34 cellular contexts compared by ENCODE assay signal in the genomic region with DNA sequence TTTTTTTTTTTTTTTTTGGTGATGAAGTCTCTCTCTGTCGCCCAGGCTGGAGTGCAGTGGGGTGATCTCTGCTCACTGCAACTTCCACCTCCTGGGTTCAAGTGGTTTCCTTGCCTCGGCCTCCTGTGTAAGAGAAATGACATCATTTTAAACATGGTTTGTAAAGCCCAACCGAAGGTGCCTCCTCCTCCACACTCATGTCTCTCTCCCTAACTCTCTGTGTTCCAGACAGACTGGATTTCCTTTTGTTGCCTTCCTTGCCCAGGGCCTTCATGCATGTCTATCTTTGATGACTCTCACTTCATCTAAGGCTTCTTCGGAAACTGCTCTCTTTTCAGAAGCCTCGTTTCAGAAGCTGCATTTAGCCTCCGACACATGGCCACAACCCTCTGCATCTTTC.
DNase-seq lines count a peak whose midpoint lies in the region; ATAC-seq and TF ChIP-seq lines count a peak whose summit lies in the region.
"Had no signal": no experiment of that assay in that cellular context is flagged by ENCODE, and none has a peak within 500 bp of the region (broad histone marks: within the 10 kb centered on the region; RNA-seq: fewer than 3 reads in every experiment).

No MANE protein-coding gene starts in this region.

- H3K36me3 ChIP-seq in MM.1S (replicated peaks; ENCODE audit: insufficient read depth, low read length) = no peaks in the 10 kb centered on the region
- H3K36me3 ChIP-seq in ovary = no peaks in the 10 kb centered on the region
- H3K36me3 ChIP-seq: HAP-1, lower lobe of right lung, pancreas, Peyer's patch had no signal

- no peaks in the 10 kb centered on the region for H3K79me2 ChIP-seq in MM.1S (ENCODE audit: low read length)

- TF ChIP-seq EP300 in ovary (IDR thresholded peaks at IDR 0.05) = no peak

- H3K9me3 Mint-ChIP-seq in CD14-positive monocyte = peaks cover 0 to 3% (median 0%) of the 10 kb centered on the region in 7 donors
- H3K9me3 Mint-ChIP-seq in activated CD8-positive, alpha-beta T cell treated with anti-CD3 and anti-CD28 coated beads for 36 hours = no peaks in the 10 kb centered on the region
- H3K9me3 Mint-ChIP-seq: activated B cell treated with CpG ODN at 0.5 μM for 24 hours; activated naive CD8-positive, alpha-beta T cell treated with anti-CD3 and anti-CD28 coated beads, Interleukin-2, amount 50 U/mL, for 24 hours; activated T-cell treated with anti-CD3 and anti-CD28 coated beads, Interleukin-2, amount 50 U/mL, for 24 hours; natural killer cell; stimulated activated memory B cell treated with anti-CD40 and anti-IgM and Interleukin-4, amounts not matched to agents 10 μg/mL and 1 μg/mL and 100 μg/mL, for 72 hours had no signal

- H3K36me3 Mint-ChIP-seq in CD14-positive monocyte = peaks cover 0 to 6% of the 10 kb centered on the region in 2 donors
- no peaks in the 10 kb centered on the region for H3K36me3 Mint-ChIP-seq in activated CD8-positive, alpha-beta T cell treated with anti-CD3 and anti-CD28 coated beads for 36 hours (ENCODE audit: low read depth)
- H3K36me3 Mint-ChIP-seq: IgD-negative memory B cell; stimulated activated memory B cell treated with anti-CD40 and anti-IgM and Interleukin-4, amounts not matched to agents 10 μg/mL and 1 μg/mL and 100 μg/mL, for 72 hours had no signal

- H3K4me1 ChIP-seq in MM.1S (ENCODE audit: low read length) (peaks cover 46% of the 10 kb centered on the region), ovary (ENCODE audit: insufficient read depth) (no peaks in the 10 kb centered on the region)
- H3K4me1 ChIP-seq: HAP-1, pancreas, Peyer's patch had no signal

- H3K4me2 ChIP-seq in MM.1S (ENCODE audit: low read depth, low read length) = peak overlapping the region; percentile 22

- peak overlapping the region in 1 of 2 donors; percentile 73 for H3K4me3 Mint-ChIP-seq in CD14-positive monocyte
- no peak overlapping the region for H3K4me3 Mint-ChIP-seq in activated CD8-positive, alpha-beta T cell treated with anti-CD3 and anti-CD28 coated beads for 36 hours
- H3K4me3 Mint-ChIP-seq: activated B cell treated with CpG ODN at 0.5 μM for 24 hours; activated naive CD8-positive, alpha-beta T cell treated with anti-CD3 and anti-CD28 coated beads, Interleukin-2, amount 50 U/mL, for 24 hours; activated T-cell treated with anti-CD3 and anti-CD28 coated beads, Interleukin-2, amount 50 U/mL, for 24 hours; B cell; IgD-negative memory B cell; natural killer cell; stimulated activated memory B cell treated with anti-CD40 and anti-IgM and Interleukin-4, amounts not matched to agents 10 μg/mL and 1 μg/mL and 100 μg/mL, for 72 hours had no signal

- TF ChIP-seq CTCF in CD14-positive monocyte (IDR thresholded peaks at IDR 0.05) (no peak), MM.1S (IDR thresholded peaks at IDR 0.05; ENCODE audit: low read length) (no peak), ovary (IDR thresholded peaks at IDR 0.05) (no peak)
- TF ChIP-seq CTCF in activated CD8-positive, alpha-beta T cell treated with anti-CD3 and anti-CD28 coated beads for 36 hours (IDR thresholded peaks at IDR 0.05) = no peak

- no peak for DNase-seq in CD14-positive monocyte (ENCODE audit: low spot score)
- DNase-seq in MM.1S = no peak
- peak; percentile 40 for DNase-seq in SKM-1 (lab: John Stamatoyannopoulos, UW; ENCODE audit: unreplicated experiment)
- peak; percentile 24 for DNase-seq in islet precursor cell
- no peak for DNase-seq in DMS153 (lab: John Stamatoyannopoulos, UW)
- DNase-seq in activated CD8-positive, alpha-beta T cell treated with anti-CD3 and anti-CD28 coated beads for 36 hours = no peak
- no peak for DNase-seq in NCI-H187 treated with DMSO at 0.1 percent for 48 hours (lab: John Stamatoyannopoulos, UW)
- DNase-seq in ovary = no peak
- DNase-seq: activated B cell treated with CpG ODN at 0.5 μM for 24 hours; activated CD4-positive, alpha-beta T cell treated with anti-CD3 and anti-CD28 coated beads, Interleukin-2, amount 50 U/mL, for 1 hour; activated gamma-delta T cell; activated naive CD8-positive, alpha-beta T cell treated with anti-CD3 and anti-CD28 coated beads, Interleukin-2, amount 50 U/mL, for 24 hours; activated T-cell treated with anti-CD3 and anti-CD28 coated beads, Interleukin-2, amount 50 U/mL, for 24 hours; caudate nucleus; DMS 273 treated with DMSO at 0.1 percent for 48 hours; EL; lower lobe of right lung; natural killer cell; NCI-H1417; NCI-H2081; NCI-H345; NCI-H69; pancreas; Peyer's patch; retina; SIG-M5; SW 1271; trophoblast cell had no signal

- peak overlapping the region; percentile 56 to 85 (median 76) for H3K27ac Mint-ChIP-seq in CD14-positive monocyte
- no peak overlapping the region for H3K27ac Mint-ChIP-seq in activated CD8-positive, alpha-beta T cell treated with anti-CD3 and anti-CD28 coated beads for 36 hours
- H3K27ac Mint-ChIP-seq: activated B cell treated with CpG ODN at 0.5 μM for 24 hours; activated naive CD8-positive, alpha-beta T cell treated with anti-CD3 and anti-CD28 coated beads, Interleukin-2, amount 50 U/mL, for 24 hours; activated T-cell treated with anti-CD3 and anti-CD28 coated beads, Interleukin-2, amount 50 U/mL, for 24 hours; B cell; IgD-negative memory B cell; natural killer cell; stimulated activated memory B cell treated with anti-CD40 and anti-IgM and Interleukin-4, amounts not matched to agents 10 μg/mL and 1 μg/mL and 100 μg/mL, for 72 hours had no signal

- no peak for ATAC-seq in activated CD8-positive, alpha-beta T cell treated with anti-CD3 and anti-CD28 coated beads for 36 hours
- ATAC-seq: activated naive CD8-positive, alpha-beta T cell treated with anti-CD3 and anti-CD28 coated beads, Interleukin-2, amount 50 U/mL, for 24 hours; GM12878; lower lobe of right lung; natural killer cell; pancreas; stimulated activated memory B cell treated with anti-CD40 and anti-IgM and Interleukin-4, amounts not matched to agents 10 μg/mL and 1 μg/mL and 100 μg/mL, for 72 hours had no signal

- H3K9ac ChIP-seq in MM.1S (ENCODE audit: low read length) = peak overlapping the region; percentile 44

- peaks cover 0 to 1% (median 0%) of the 10 kb centered on the region in 3 donors for H3K27me3 Mint-ChIP-seq in CD14-positive monocyte (ENCODE audit: low read depth in 3 of 3)
- H3K27me3 Mint-ChIP-seq in activated CD8-positive, alpha-beta T cell treated with anti-CD3 and anti-CD28 coated beads for 36 hours = peaks cover 2% of the 10 kb centered on the region
- H3K27me3 Mint-ChIP-seq: activated B cell treated with CpG ODN at 0.5 μM for 24 hours; activated naive CD8-positive, alpha-beta T cell treated with anti-CD3 and anti-CD28 coated beads, Interleukin-2, amount 50 U/mL, for 24 hours; activated T-cell treated with anti-CD3 and anti-CD28 coated beads, Interleukin-2, amount 50 U/mL, for 24 hours; B cell had no signal

- TF ChIP-seq POLR2A in ovary (IDR thresholded peaks at IDR 0.05) = no peak

- H3K9me3 ChIP-seq in MM.1S (replicated peaks; ENCODE audit: insufficient read depth, low read length) (no peaks in the 10 kb centered on the region), ovary (no peaks in the 10 kb centered on the region)
- H3K9me3 ChIP-seq: HAP-1, lower lobe of right lung, pancreas, Peyer's patch had no signal

- H3K9me2 ChIP-seq in MM.1S (replicated peaks; ENCODE audit: insufficient read depth, low read length) = no peaks in the 10 kb centered on the region

- intact Hi-C loops in CD14-positive monocyte (cut with micrococcal nuclease) (no loop called here), ovary (cut with DNase I) (no loop called here)
- intact Hi-C loops in activated CD8-positive, alpha-beta T cell treated with anti-CD3 and anti-CD28 coated beads for 36 hours (cut with micrococcal nuclease) = no loop called here

- POLR2A ChIA-PET in activated CD8-positive, alpha-beta T cell treated with anti-CD3 and anti-CD28 coated beads for 36 hours (lab: Charles Lee) = no interaction called here

- no peaks in the 10 kb centered on the region for H4K20me1 ChIP-seq in MM.1S (ENCODE audit: insufficient read depth, low read length)

- H2AFZ ChIP-seq in MM.1S (ENCODE audit: low read length) = peak overlapping the region; percentile 37; the same call in 1 of the 2 replicates

- H3K4me1 Mint-ChIP-seq in CD14-positive monocyte = peaks cover 68% of the 10 kb centered on the region
- H3K4me1 Mint-ChIP-seq in activated CD8-positive, alpha-beta T cell treated with anti-CD3 and anti-CD28 coated beads for 36 hours (ENCODE audit: low read depth) = peaks cover 9% of the 10 kb centered on the region
- H3K4me1 Mint-ChIP-seq: activated B cell treated with CpG ODN at 0.5 μM for 24 hours; B cell; IgD-negative memory B cell; stimulated activated memory B cell treated with anti-CD40 and anti-IgM and Interleukin-4, amounts not matched to agents 10 μg/mL and 1 μg/mL and 100 μg/mL, for 72 hours had no signal

- H3K27me3 ChIP-seq in MM.1S (replicated peaks; ENCODE audit: insufficient read depth, low read length) (no peaks in the 10 kb centered on the region), ovary (no peaks in the 10 kb centered on the region)
- H3K27me3 ChIP-seq: pancreas, Peyer's patch had no signal

- H3F3A ChIP-seq in MM.1S (ENCODE audit: insufficient read depth, low read length) = peaks cover 28% of the 10 kb centered on the region; the same call in 1 of the 2 replicates

- H3K27ac ChIP-seq in MM.1S (ENCODE audit: low read length) (peak overlapping the region; percentile 89), ovary (no peak overlapping the region)
- H3K27ac ChIP-seq: coronary artery, lower lobe of right lung, pancreas, Peyer's patch had no signal

- H3K4me3 ChIP-seq in MM.1S (ENCODE audit: low read length) = no peak overlapping the region
- H3K4me3 ChIP-seq in ovary = no peak overlapping the region
- H3K4me3 ChIP-seq: coronary artery, GM12878, HAP-1, lower lobe of right lung, pancreas, Peyer's patch had no signal

- CTCF ChIA-PET in activated CD8-positive, alpha-beta T cell treated with anti-CD3 and anti-CD28 coated beads for 36 hours (lab: Charles Lee) = no interaction called here

- 46 to 55% (median 47%) methylated on average over 6 of the region's 6 CpGs for WGBS in ovary, 3 donors

Comparison
In these comparisons a context has a peak if more than half of its experiments do, and no peak if none do; other contexts are left out.
1. DNase-seq: peak in SKM-1 (single experiment) and islet precursor cell (single experiment); none in CD14-positive monocyte (single experiment), MM.1S (single experiment), DMS153 (single experiment), activated CD8-positive, alpha-beta T cell treated with anti-CD3 and anti-CD28 coated beads for 36 hours (single experiment), NCI-H187 treated with DMSO at 0.1 percent for 48 hours (single experiment) and ovary (0 of 5).